12 cellular contexts compared by ENCODE assay signal in the genomic region with DNA sequence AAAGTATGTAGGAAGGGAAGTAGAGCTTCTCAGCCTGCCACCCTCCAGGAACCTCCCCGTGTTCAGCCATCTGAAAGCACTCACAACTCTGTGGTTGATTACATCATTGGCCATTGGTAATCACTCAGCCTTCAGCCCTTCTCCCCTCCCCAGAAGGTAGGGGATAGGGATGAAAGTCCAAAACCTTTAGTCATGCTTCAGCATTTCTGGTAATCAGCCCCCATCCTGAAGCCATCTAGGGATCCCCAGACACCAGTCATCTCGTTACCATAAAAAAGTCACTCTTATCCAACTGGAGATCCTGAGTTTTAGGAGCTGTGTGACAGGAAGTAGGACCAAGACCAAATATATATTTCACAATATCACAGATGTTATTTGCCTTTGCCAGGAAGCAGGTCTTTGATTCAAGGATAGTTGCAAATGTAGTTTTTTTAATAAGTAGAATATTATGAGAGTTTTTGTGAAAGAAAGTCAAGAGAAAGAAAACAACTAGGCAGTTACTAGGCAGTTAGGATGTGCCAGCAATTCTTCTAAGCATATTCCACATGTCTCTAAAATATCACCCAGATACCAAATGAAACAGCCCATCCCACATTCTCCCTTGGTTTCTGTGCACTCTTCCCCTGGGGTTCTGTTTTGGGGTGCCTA.
DNase-seq lines count a peak whose midpoint lies in the region; ATAC-seq and TF ChIP-seq lines count a peak whose summit lies in the region.
"Had no signal": no experiment of that assay in that cellular context is flagged by ENCODE, and none has a peak within 500 bp of the region (broad histone marks: within the 10 kb centered on the region; RNA-seq: fewer than 3 reads in every experiment).

No MANE protein-coding gene starts in this region.

- H3K9me3 ChIP-seq in SK-N-MC (ENCODE audit: low read depth, low read length): no peaks in the 10 kb centered on the region

- no peaks in the 10 kb centered on the region for H3K36me3 ChIP-seq in SK-N-MC (ENCODE audit: insufficient read depth, low read length)

- H3K36me3 Mint-ChIP-seq in osteocyte (ENCODE audit: unreplicated experiment): no peaks in the 10 kb centered on the region

- H3K27ac Mint-ChIP-seq in osteocyte (ENCODE audit: unreplicated experiment): no peak overlapping the region

- H3K27me3 Mint-ChIP-seq in osteocyte (ENCODE audit: unreplicated experiment): no peaks in the 10 kb centered on the region

- H3K9ac ChIP-seq in SK-N-MC (ENCODE audit: insufficient read length): no peak overlapping the region
- H3K9ac ChIP-seq: KMS-11 had no signal

- ATAC-seq in HG02884 (IDR thresholded peaks at IDR 0.05; ENCODE audit: unreplicated experiment) (peak; percentile 65), left ventricle myocardium superior (peak; percentile 96)
- ATAC-seq: SK-N-SH treated with all-trans-retinoic acid at 6 μM for 48 hours had no signal

- no peak overlapping the region for H3K4me3 ChIP-seq in SK-N-MC

- TF ChIP-seq CTCF in osteocyte (IDR thresholded peaks at IDR 0.05): no peak

- no peak overlapping the region for H3K4me3 Mint-ChIP-seq in osteocyte (ENCODE audit: unreplicated experiment)

- peaks cover 4% of the 10 kb centered on the region for H3K9me3 Mint-ChIP-seq in osteocyte (ENCODE audit: unreplicated experiment)

- H3K4me1 Mint-ChIP-seq in osteocyte (ENCODE audit: unreplicated experiment): peaks cover 9% of the 10 kb centered on the region

- peak overlapping the region; percentile 29 for H3K27ac ChIP-seq in SK-N-MC
- H3K27ac ChIP-seq: KMS-11 had no signal

- DNase-seq in EH (ENCODE audit: low read depth) (peak; percentile 98), SK-N-MC (ENCODE audit: low read depth, low spot score) (no peak), left ventricle myocardium superior (no peak), COR-L47 (lab: John Stamatoyannopoulos, UW) (no peak), ecto neural progenitor cell (ENCODE audit: low spot score) (no peak), NCI-H1694 (lab: John Stamatoyannopoulos, UW) (no peak), osteocyte (ENCODE audit: extremely low spot score, unreplicated experiment) (no peak)
- DNase-seq: activated effector memory CD4-positive, alpha-beta T cell treated with Interleukin-2 at 50 U/mL for 16 hours; glutamatergic neuron had no signal

- intact Hi-C loops in left ventricle myocardium superior (cut with micrococcal nuclease): no loop called here
